In genomic region chr3:145817870-145818483, GRCh38 we compare ENCODE assay signal across 21 cellular contexts.
DNase-seq lines count a peak whose midpoint lies in the region; ATAC-seq lines count a peak whose summit lies in the region.
"Had no signal": no experiment of that assay in that cellular context is flagged by ENCODE, and none has a peak within 500 bp of the region (broad histone marks: within the 10 kb centered on the region; RNA-seq: fewer than 3 reads in every experiment).

No MANE protein-coding gene starts in this region.

- ATAC-seq in GM19395 (IDR thresholded peaks at IDR 0.05; ENCODE audit: unreplicated experiment), result peak; percentile 82
- ATAC-seq in HG03039 (IDR thresholded peaks at IDR 0.05; ENCODE audit: unreplicated experiment), result peak; percentile 74
- no peak for ATAC-seq in HG03025 (IDR thresholded peaks at IDR 0.05; ENCODE audit: low FRiP score, unreplicated experiment)
- ATAC-seq in GM19035 (IDR thresholded peaks at IDR 0.05; ENCODE audit: unreplicated experiment), result no peak
- ATAC-seq: heart left ventricle, upper lobe of right lung, WTC11 had no signal

- H3K27me3 ChIP-seq in adipocyte (replicated peaks; ENCODE audit: control insufficient read depth, insufficient read depth, low read length), result no peaks in the 10 kb centered on the region
- H3K27me3 ChIP-seq: heart left ventricle, upper lobe of right lung had no signal

- no peak overlapping the region for H3K4me3 ChIP-seq in adipocyte (ENCODE audit: low read length)
- H3K4me3 ChIP-seq: heart left ventricle, upper lobe of right lung had no signal

- no peaks in the 10 kb centered on the region for H3K36me3 ChIP-seq in adipocyte (ENCODE audit: control insufficient read depth, insufficient read depth, low read length, severe bottlenecking)
- H3K36me3 ChIP-seq: heart left ventricle, upper lobe of right lung had no signal

- H3K4me1 ChIP-seq in adipocyte (ENCODE audit: control insufficient read depth, insufficient read depth, low read length), result no peaks in the 10 kb centered on the region
- H3K4me1 ChIP-seq: Caco-2, heart left ventricle, upper lobe of right lung had no signal

- no peaks in the 10 kb centered on the region for H3K9me3 ChIP-seq in adipocyte (ENCODE audit: control insufficient read depth, low read length)
- H3K9me3 ChIP-seq: Caco-2, SK-N-SH, upper lobe of right lung had no signal

- H3K9ac ChIP-seq in adipocyte (ENCODE audit: low read length), result no peak overlapping the region
- H3K9ac ChIP-seq: SK-N-SH had no signal

- DNase-seq in DMS53 (lab: John Stamatoyannopoulos, UW), result peak; percentile 10
- DNase-seq in adipocyte (ENCODE audit: low read depth), result peak; percentile 22
- DNase-seq in activated CD4-positive, alpha-beta T cell treated with anti-CD3 and anti-CD28 coated beads, Interleukin-2, amount 50 U/mL, for 1 hour, result no peak
- no peak for DNase-seq in dedifferentiated amniotic fluid mesenchymal stem cell (ENCODE audit: extremely low spot score)
- DNase-seq: 8988T; activated CD4-positive, alpha-beta memory T cell treated with anti-CD3 and anti-CD28 coated beads for 36 hours; activated naive CD4-positive, alpha-beta T cell treated with anti-CD3 and anti-CD28 coated beads, Interleukin-2, amount 10 ng/mL, durations not matched to agents 7 days and 5 days; Caco-2; H7; heart left ventricle; NCI-H1436 treated with DMSO at 0.1 percent for 48 hours; NCI-H226; SK-N-SH; small intestine; stimulated activated CD4-positive, alpha-beta T cell treated with anti-CD3 and anti-CD28 coated beads, Interleukin-4, amount 100 ng/mL, for 24 hours; upper lobe of right lung had no signal

Comparison
In these comparisons a context has a peak if more than half of its experiments do, and no peak if none do; other contexts are left out.
1. DNase-seq: peak in DMS53 (single experiment) and adipocyte (single experiment); none in activated CD4-positive, alpha-beta T cell treated with anti-CD3 and anti-CD28 coated beads, Interleukin-2, amount 50 U/mL, for 1 hour (single experiment) and dedifferentiated amniotic fluid mesenchymal stem cell (single experiment).
2. ATAC-seq: peak in GM19395 (single experiment) and HG03039 (single experiment); none in HG03025 (single experiment) and GM19035 (single experiment).